21 cellular contexts compared by ENCODE assay signal in genomic region chr11:44877908-44878459, GRCh38.
DNase-seq lines count a peak whose midpoint lies in the region; ATAC-seq lines count a peak whose summit lies in the region.
"Had no signal": no experiment of that assay in that cellular context is flagged by ENCODE, and none has a peak within 500 bp of the region (broad histone marks: within the 10 kb centered on the region; RNA-seq: fewer than 3 reads in every experiment).

No MANE protein-coding gene starts in this region.

- ATAC-seq in HG02623 (IDR thresholded peaks at IDR 0.05; ENCODE audit: unreplicated experiment), result no peak
- ATAC-seq: activated CD4-positive, alpha-beta T cell treated with anti-CD3 and anti-CD28 coated beads for 36 hours; activated T-cell treated with anti-CD3 and anti-CD28 coated beads, Interleukin-2, amount 50 U/mL, for 72 hours; psoas muscle; stimulated activated effector memory CD8-positive, alpha-beta T cell treated with anti-CD3 and anti-CD28 coated beads, Interleukin-12 subunit alpha, Interleukin-12 subunit beta, amount 100 ng/mL, for 72 hours; upper lobe of right lung had no signal

- H3K36me3 ChIP-seq in H7 (replicated peaks; ENCODE audit: control insufficient read depth, insufficient read depth, low read length) (no peaks in the 10 kb centered on the region), NT2/D1 (ENCODE audit: insufficient read depth, insufficient read length, low read length) (peaks cover 43% of the 10 kb centered on the region), iPS-20b (ENCODE audit: insufficient read depth, low read depth, low read length) (no peaks in the 10 kb centered on the region)
- H3K36me3 ChIP-seq: ascending aorta, upper lobe of right lung had no signal

- H3K4me3 ChIP-seq in H7 (ENCODE audit: insufficient read depth, low read depth, low read length), result no peak overlapping the region
- no peak overlapping the region for H3K4me3 ChIP-seq in NT2/D1 (ENCODE audit: insufficient read length, low read depth)
- peak overlapping the region; percentile 10; the same call in 1 of the 2 replicates for H3K4me3 ChIP-seq in iPS-20b (ENCODE audit: low read length)
- H3K4me3 ChIP-seq: ascending aorta, dorsolateral prefrontal cortex, GM23248, psoas muscle, upper lobe of right lung had no signal

- no peak overlapping the region for H3K27ac ChIP-seq in iPS-20b (ENCODE audit: low read length)
- H3K27ac ChIP-seq: ascending aorta, dorsolateral prefrontal cortex, GM23248, KMS-11, psoas muscle, upper lobe of right lung had no signal

- DNase-seq in AG20443 (ENCODE audit: low spot score) (peak; percentile 40), H7 (peak; percentile 73), NT2/D1 (ENCODE audit: low read depth, low spot score) (no peak), Kasumi-1 (lab: John Stamatoyannopoulos, UW) (no peak), pons (ENCODE audit: low spot score) (no peak)
- DNase-seq in activated CD4-positive, alpha-beta T cell treated with anti-CD3 and anti-CD28 coated beads for 4 hours, result no peak
- DNase-seq: activated CD4-positive, alpha-beta T cell treated with anti-CD3 and anti-CD28 coated beads for 36 hours; activated T-cell treated with anti-CD3 and anti-CD28 coated beads, Interleukin-2, amount 50 U/mL, for 72 hours; AML-193; dorsolateral prefrontal cortex; GF-D8; GM23248; NCI-H446 treated with DMSO at 0.1 percent for 48 hours; psoas muscle; stimulated activated CD4-positive, alpha-beta T cell treated with anti-CD3 and anti-CD28 coated beads, Interleukin-2, amount 100 ng/mL, for 48 hours; upper lobe of right lung had no signal

- H3K9me3 ChIP-seq in NT2/D1 (ENCODE audit: insufficient read depth, low read length), result no peaks in the 10 kb centered on the region
- no peaks in the 10 kb centered on the region for H3K9me3 ChIP-seq in iPS-20b (ENCODE audit: insufficient read depth, low read depth, low read length)
- H3K9me3 ChIP-seq: ascending aorta, psoas muscle, upper lobe of right lung had no signal

- H3K4me1 ChIP-seq in NT2/D1 (ENCODE audit: insufficient read depth, insufficient read length) (peaks cover 16% of the 10 kb centered on the region), iPS-20b (ENCODE audit: insufficient read depth, low read length) (peaks cover 23% of the 10 kb centered on the region)
- H3K4me1 ChIP-seq: ascending aorta, upper lobe of right lung had no signal

- H3K9ac ChIP-seq in NT2/D1 (ENCODE audit: insufficient read length, low read depth), result peak overlapping the region; percentile 36
- H3K9ac ChIP-seq in iPS-20b (ENCODE audit: low read depth, low read length), result no peak overlapping the region
- H3K9ac ChIP-seq: GM23248, KMS-11 had no signal

- peaks cover 2% of the 10 kb centered on the region; the same call in 1 of the 2 replicates for H3K27me3 ChIP-seq in H7 (ENCODE audit: control insufficient read depth, insufficient read depth, low read length)
- no peaks in the 10 kb centered on the region for H3K27me3 ChIP-seq in NT2/D1 (ENCODE audit: insufficient read depth, insufficient read length)
- peaks cover 41% of the 10 kb centered on the region; the same call in 1 of the 2 replicates for H3K27me3 ChIP-seq in iPS-20b (ENCODE audit: insufficient read depth, low read length)
- H3K27me3 ChIP-seq: ascending aorta had no signal

Comparison
In these comparisons a context has a peak if more than half of its experiments do, and no peak if none do; other contexts are left out.
1. DNase-seq: peak in AG20443 (single experiment) and H7 (single experiment); none in NT2/D1 (single experiment), Kasumi-1 (0 of 2), activated CD4-positive, alpha-beta T cell treated with anti-CD3 and anti-CD28 coated beads for 4 hours (0 of 2) and pons (single experiment).